8 cellular contexts compared by ENCODE assay signal in the genomic region with DNA sequence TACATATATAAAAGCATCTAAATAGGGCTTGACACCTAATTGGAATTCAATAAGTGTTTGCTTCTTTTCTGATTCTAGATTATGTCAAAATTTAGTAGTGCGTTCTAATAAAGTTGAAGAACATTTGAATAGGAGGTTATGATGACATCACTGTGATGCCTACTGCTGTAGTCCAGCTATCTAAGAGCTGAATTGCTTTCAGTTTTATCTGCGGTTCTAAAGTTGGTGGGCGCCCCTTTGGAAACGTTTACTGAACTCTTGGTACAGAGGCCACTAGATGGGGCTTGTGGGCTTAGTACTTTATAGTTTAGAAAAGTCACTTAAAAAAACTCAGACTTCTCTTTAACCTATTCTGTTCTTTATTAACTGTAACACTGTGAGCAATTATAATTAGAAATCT.
DNase-seq lines count a peak whose midpoint lies in the region; ATAC-seq and TF ChIP-seq lines count a peak whose summit lies in the region.

No MANE protein-coding gene starts in this region.

- H3K27me3 ChIP-seq in OCI-LY3 (ENCODE audit: low read depth, low read length) (no peaks in the 10 kb centered on the region), skeletal muscle satellite cell (ENCODE audit: control insufficient read depth, insufficient read depth, low read length) (no peaks in the 10 kb centered on the region)

- H3K79me2 ChIP-seq in OCI-LY3 (ENCODE audit: low read length) = no peaks in the 10 kb centered on the region

- ATAC-seq in GM19395 (IDR thresholded peaks at IDR 0.05; ENCODE audit: unreplicated experiment) = no peak

- H3K36me3 ChIP-seq in OCI-LY3 (replicated peaks; ENCODE audit: low read depth, low read length) = no peaks in the 10 kb centered on the region
- no peaks in the 10 kb centered on the region for H3K36me3 ChIP-seq in skeletal muscle satellite cell (ENCODE audit: insufficient read depth, low read length)

- peak overlapping the region; percentile 30; the same call in 1 of the 2 replicates for H3K4me3 ChIP-seq in OCI-LY3 (ENCODE audit: low read length)
- no peak overlapping the region for H3K4me3 ChIP-seq in skeletal muscle satellite cell (ENCODE audit: low read length)

- H4K20me1 ChIP-seq in OCI-LY3 (ENCODE audit: insufficient read depth, low read length) = no peaks in the 10 kb centered on the region

- TF ChIP-seq CTCF in GM12872 (IDR thresholded peaks at IDR 0.05; ENCODE audit: insufficient read depth, low read depth, low read length) (peak; percentile 26; the same call in 1 of the 3 replicates), OCI-LY3 (IDR thresholded peaks at IDR 0.05; ENCODE audit: low read depth, low read length) (peak; percentile 88)

- H3K4me2 ChIP-seq in OCI-LY3 (ENCODE audit: low read length) = peak overlapping the region; percentile 58
- peak overlapping the region; percentile 43 for H3K4me2 ChIP-seq in skeletal muscle satellite cell (ENCODE audit: low read length)

- no peak overlapping the region for H3K27ac ChIP-seq in OCI-LY3 (ENCODE audit: low read length)

- DNase-seq in HPDE6-E6E7 (ENCODE audit: extremely low spot score) = peak; percentile 6
- peak; percentile 7 for DNase-seq in fibroblast of gingiva (ENCODE audit: low read depth)
- DNase-seq in mesenteric fat pad (ENCODE audit: low spot score) = no peak
- DNase-seq in germinal center (ENCODE audit: low spot score) = no peak

- H3K4me1 ChIP-seq in OCI-LY3 (ENCODE audit: low read length) = no peaks in the 10 kb centered on the region
- peaks cover 7% of the 10 kb centered on the region for H3K4me1 ChIP-seq in skeletal muscle satellite cell (ENCODE audit: control insufficient read depth, insufficient read depth, low read length)

- H3K9me3 ChIP-seq in OCI-LY3 (ENCODE audit: insufficient read depth, low read length) = no peaks in the 10 kb centered on the region
- H3K9me3 ChIP-seq in skeletal muscle satellite cell (replicated peaks; ENCODE audit: low read length) = no peaks in the 10 kb centered on the region

- H2AFZ ChIP-seq in OCI-LY3 (ENCODE audit: low read depth, low read length) = peak overlapping the region; percentile 69

- no peak overlapping the region for H3K9ac ChIP-seq in OCI-LY3 (ENCODE audit: low read length)
- no peak overlapping the region for H3K9ac ChIP-seq in skeletal muscle satellite cell (ENCODE audit: low read depth, low read length)

Comparison
In these comparisons a context has a peak if more than half of its experiments do, and no peak if none do; other contexts are left out.
1. DNase-seq: peak in HPDE6-E6E7 (single experiment) and fibroblast of gingiva (single experiment); none in mesenteric fat pad (single experiment) and germinal center (single experiment).